31 cellular contexts compared by ENCODE assay signal in genomic region chr10:106033065-106033464, GRCh38.
DNase-seq lines count a peak whose midpoint lies in the region; ATAC-seq and TF ChIP-seq lines count a peak whose summit lies in the region.
"Had no signal": no experiment of that assay in that cellular context is flagged by ENCODE, and none has a peak within 500 bp of the region (broad histone marks: within the 10 kb centered on the region; RNA-seq: fewer than 3 reads in every experiment).

No MANE protein-coding gene starts in this region.

- no peak overlapping the region for H2AFZ ChIP-seq in SK-N-SH (ENCODE audit: low read depth)

- H3K27me3 Mint-ChIP-seq in progenitor cell of endocrine pancreas: no peaks in the 10 kb centered on the region
- H3K27me3 Mint-ChIP-seq: B cell; CD4-positive, alpha-beta memory T cell; CD4-positive, alpha-beta T cell; CD4-positive, CD25-positive, alpha-beta regulatory T cell; CD8-positive, alpha-beta memory T cell had no signal

- H3K9ac ChIP-seq in SK-N-SH: no peak overlapping the region
- H3K9ac ChIP-seq: BLaER1; BLaER1 treated with 17β-estradiol and CSF1 and Interleukin-3, amounts not matched to agents 10 nM and 100 nM had no signal

- peak overlapping the region; percentile 53 for H3K27ac Mint-ChIP-seq in progenitor cell of endocrine pancreas
- H3K27ac Mint-ChIP-seq: B cell; CD14-positive monocyte; CD4-positive, alpha-beta memory T cell; CD4-positive, alpha-beta T cell; CD4-positive, CD25-positive, alpha-beta regulatory T cell; CD8-positive, alpha-beta memory T cell; CD8-positive, alpha-beta T cell had no signal

- peaks cover 17% of the 10 kb centered on the region for H3K9me3 Mint-ChIP-seq in progenitor cell of endocrine pancreas (ENCODE audit: low read depth)

- no peaks in the 10 kb centered on the region for H4K20me1 ChIP-seq in SK-N-SH (ENCODE audit: insufficient read depth)
- H4K20me1 ChIP-seq: BLaER1; BLaER1 treated with 17β-estradiol and CSF1 and Interleukin-3, amounts not matched to agents 10 nM and 100 nM had no signal

- no peak for ATAC-seq in SK-N-SH treated with all-trans-retinoic acid at 6 μM for 48 hours
- ATAC-seq: A549; CD8-positive, alpha-beta T cell had no signal

- no peak overlapping the region for H3K4me2 ChIP-seq in SK-N-SH
- H3K4me2 ChIP-seq: A549; BLaER1; BLaER1 treated with 17β-estradiol and CSF1 and Interleukin-3, amounts not matched to agents 10 nM and 100 nM had no signal

- CTCF ChIA-PET in SK-N-SH (lab: Yijun Ruan, JAX): interaction anchor here (1.3 kb wide), 1 partner anchor 50 kb away, joined by 3 read pairs; no protein-coding TSS in a partner anchor

- H3K9me2 ChIP-seq in SK-N-SH: peaks cover 8% of the 10 kb centered on the region; the same call in 1 of the 2 replicates

- H3F3A ChIP-seq in SK-N-SH (replicated peaks; ENCODE audit: insufficient read depth): no peaks in the 10 kb centered on the region

- peaks cover 3% of the 10 kb centered on the region for H3K36me3 Mint-ChIP-seq in progenitor cell of endocrine pancreas (ENCODE audit: insufficient read depth)
- H3K36me3 Mint-ChIP-seq: CD14-positive monocyte; CD4-positive, alpha-beta memory T cell; CD4-positive, CD25-positive, alpha-beta regulatory T cell; CD8-positive, alpha-beta memory T cell; CD8-positive, alpha-beta T cell had no signal

- H3K9me3 ChIP-seq in SK-N-SH (no peaks in the 10 kb centered on the region), SJCRH30 (replicated peaks) (no peaks in the 10 kb centered on the region)
- H3K9me3 ChIP-seq: A549, BE2C, BLaER1, Caco-2 had no signal

- H3K36me3 ChIP-seq in SK-N-SH (replicated peaks in 1 of 2; ENCODE audit: control insufficient read depth in 1 of 2, insufficient read depth in 2 of 2, low read length in 1 of 2) (no peaks in the 10 kb centered on the region), SJCRH30 (no peaks in the 10 kb centered on the region)
- H3K36me3 ChIP-seq: BE2C; BLaER1; BLaER1 treated with 17β-estradiol and CSF1 and Interleukin-3, amounts not matched to agents 10 nM and 100 nM had no signal

- H3K4me3 ChIP-seq in SK-N-SH (ENCODE audit: low read depth in 2 of 2, low read length in 1 of 2): no peak overlapping the region
- H3K4me3 ChIP-seq in SJCRH30: no peak overlapping the region
- H3K4me3 ChIP-seq: A549; BLaER1; BLaER1 treated with 17β-estradiol and CSF1 and Interleukin-3, amounts not matched to agents 10 nM and 100 nM had no signal

- TF ChIP-seq CTCF in SK-N-SH (IDR thresholded peaks at IDR 0.05) (no peak), progenitor cell of endocrine pancreas (IDR thresholded peaks at IDR 0.05; ENCODE audit: unreplicated experiment) (no peak)

- H3K4me1 ChIP-seq in SK-N-SH (ENCODE audit: control insufficient read depth in 1 of 2, insufficient read depth in 2 of 2, low read depth in 1 of 2, low read length in 1 of 2) (no peaks in the 10 kb centered on the region; a peak in 1 of 4 replicates), SJCRH30 (no peaks in the 10 kb centered on the region)
- H3K4me1 ChIP-seq: A549; BE2C; BLaER1; BLaER1 treated with 17β-estradiol and CSF1 and Interleukin-3, amounts not matched to agents 10 nM and 100 nM; Caco-2 had no signal

- H3K27me3 ChIP-seq in SK-N-SH (ENCODE audit: insufficient read depth) (no peaks in the 10 kb centered on the region), SJCRH30 (no peaks in the 10 kb centered on the region)
- H3K27me3 ChIP-seq: BE2C; BLaER1; BLaER1 treated with 17β-estradiol and CSF1 and Interleukin-3, amounts not matched to agents 10 nM and 100 nM had no signal

- peaks cover 12% of the 10 kb centered on the region for H3K4me1 Mint-ChIP-seq in progenitor cell of endocrine pancreas (ENCODE audit: low read depth)
- H3K4me1 Mint-ChIP-seq: B cell; CD14-positive monocyte; CD4-positive, alpha-beta memory T cell; CD4-positive, CD25-positive, alpha-beta regulatory T cell; CD8-positive, alpha-beta memory T cell had no signal

- H3K27ac ChIP-seq in SK-N-SH (ENCODE audit: low read depth in 2 of 2, low read length in 1 of 2) (no peak overlapping the region), SJCRH30 (no peak overlapping the region)
- H3K27ac ChIP-seq: 22Rv1; A549; BLaER1; BLaER1 treated with 17β-estradiol and CSF1 and Interleukin-3, amounts not matched to agents 10 nM and 100 nM; C4-2B had no signal

- no peak for DNase-seq in SK-N-SH
- no peak for DNase-seq in progenitor cell of endocrine pancreas (ENCODE audit: low spot score, unreplicated experiment)
- DNase-seq in SJCRH30: no peak
- DNase-seq: 8988T; ACHN; AML-193; BE2C; C1 segment of cervical spinal cord; Caco-2; Calu3; CD4-positive, alpha-beta memory T cell; CD4-positive, alpha-beta T cell; CD4-positive, CD25-positive, alpha-beta regulatory T cell; CD8-positive, alpha-beta memory T cell; CD8-positive, alpha-beta T cell; COR-L47; DMS 273 treated with DMSO at 0.1 percent for 48 hours; DMS153; DMS53; DMS79; DMS79 treated with DMSO at 0.1 percent for 48 hours; DND-41; EL had no signal

- TF ChIP-seq EP300 in SK-N-SH (IDR thresholded peaks at IDR 0.05; ENCODE audit: borderline replicate concordance in 1 of 2, low read depth in 1 of 2, low read length in 1 of 2): no peak

- H3K79me2 ChIP-seq in SK-N-SH (ENCODE audit: insufficient read depth): no peaks in the 10 kb centered on the region

- POLR2A ChIA-PET in SK-N-SH (lab: Yijun Ruan, JAX): no interaction called here

- TF ChIP-seq RAD21 in SK-N-SH (IDR thresholded peaks at IDR 0.05; ENCODE audit: low read length): no peak

- no peak overlapping the region for H3K4me3 Mint-ChIP-seq in progenitor cell of endocrine pancreas (ENCODE audit: low read depth)
- H3K4me3 Mint-ChIP-seq: B cell; CD14-positive monocyte; CD4-positive, alpha-beta memory T cell; CD4-positive, alpha-beta T cell; CD4-positive, CD25-positive, alpha-beta regulatory T cell; CD8-positive, alpha-beta memory T cell; CD8-positive, alpha-beta T cell had no signal

TF ChIP-seq in SK-N-SH treated with all-trans-retinoic acid at 6 μM for 48 hours, 23 proteins besides CTCF, POLR2A, EP300 and RAD21:
- TF ChIP-seq ZNF70 (CRISPR knock-in tag; IDR thresholded peaks at IDR 0.05) (peak; percentile 92), OSR1 (CRISPR knock-in tag; IDR thresholded peaks at IDR 0.05) (no peak)

TF ChIP-seq in SK-N-SH, 30 proteins besides CTCF, POLR2A, EP300 and RAD21 (continues in another document):
- TF ChIP-seq REST (IDR thresholded peaks at IDR 0.05; ENCODE audit: low read depth, low read length): no peak
- no peak for TF ChIP-seq ZBTB33 (IDR thresholded peaks at IDR 0.05; ENCODE audit: borderline replicate concordance, low read depth)
- TF ChIP-seq SMC3 (IDR thresholded peaks at IDR 0.05; ENCODE audit: low read depth, low read length): no peak
- TF ChIP-seq MEF2A (IDR thresholded peaks at IDR 0.05; ENCODE audit: borderline replicate concordance, low read depth): no peak
- TF ChIP-seq RCOR1 (IDR thresholded peaks at IDR 0.05; ENCODE audit: low read length): no peak
- TF ChIP-seq GATA2 (CRISPR knock-in tag; IDR thresholded peaks at IDR 0.05): no peak
- no peak for TF ChIP-seq POLR2AphosphoS5 (IDR thresholded peaks at IDR 0.05; ENCODE audit: low read depth, low read length)
- no peak for TF ChIP-seq IRF3 (IDR thresholded peaks at IDR 0.05; ENCODE audit: low read depth, low read length)
- no peak for TF ChIP-seq RXRA (IDR thresholded peaks at IDR 0.05; ENCODE audit: borderline replicate concordance, low read depth)
- no peak for TF ChIP-seq TCF12 (IDR thresholded peaks at IDR 0.05)
